In the genomic region with DNA sequence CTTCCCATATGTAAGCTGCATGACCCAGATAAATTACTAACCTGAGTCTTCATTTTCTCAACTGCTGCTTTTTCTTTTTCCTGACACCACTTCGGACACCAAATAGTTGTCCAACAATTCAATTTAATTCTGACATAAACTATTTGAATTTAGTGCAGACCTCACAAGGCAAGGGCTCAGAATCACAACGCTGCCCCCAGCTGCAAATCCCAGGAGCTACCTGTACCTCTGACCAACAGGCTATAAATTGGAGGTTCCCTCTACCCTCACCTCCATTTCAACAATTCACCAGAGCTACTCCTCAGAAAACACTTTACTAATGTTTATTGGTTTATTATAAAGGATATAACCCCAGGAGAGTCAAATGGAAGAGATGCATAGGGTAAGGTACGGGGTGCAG, we compare ENCODE assay signal across 1 cellular context.
TF ChIP-seq lines count a peak whose summit lies in the region.

No MANE protein-coding gene starts in this region.

TF ChIP-seq in GM23338, 12 proteins besides CTCF, POLR2A, EP300 and RAD21 (continued from another document):
- TF ChIP-seq, protein P1, sequence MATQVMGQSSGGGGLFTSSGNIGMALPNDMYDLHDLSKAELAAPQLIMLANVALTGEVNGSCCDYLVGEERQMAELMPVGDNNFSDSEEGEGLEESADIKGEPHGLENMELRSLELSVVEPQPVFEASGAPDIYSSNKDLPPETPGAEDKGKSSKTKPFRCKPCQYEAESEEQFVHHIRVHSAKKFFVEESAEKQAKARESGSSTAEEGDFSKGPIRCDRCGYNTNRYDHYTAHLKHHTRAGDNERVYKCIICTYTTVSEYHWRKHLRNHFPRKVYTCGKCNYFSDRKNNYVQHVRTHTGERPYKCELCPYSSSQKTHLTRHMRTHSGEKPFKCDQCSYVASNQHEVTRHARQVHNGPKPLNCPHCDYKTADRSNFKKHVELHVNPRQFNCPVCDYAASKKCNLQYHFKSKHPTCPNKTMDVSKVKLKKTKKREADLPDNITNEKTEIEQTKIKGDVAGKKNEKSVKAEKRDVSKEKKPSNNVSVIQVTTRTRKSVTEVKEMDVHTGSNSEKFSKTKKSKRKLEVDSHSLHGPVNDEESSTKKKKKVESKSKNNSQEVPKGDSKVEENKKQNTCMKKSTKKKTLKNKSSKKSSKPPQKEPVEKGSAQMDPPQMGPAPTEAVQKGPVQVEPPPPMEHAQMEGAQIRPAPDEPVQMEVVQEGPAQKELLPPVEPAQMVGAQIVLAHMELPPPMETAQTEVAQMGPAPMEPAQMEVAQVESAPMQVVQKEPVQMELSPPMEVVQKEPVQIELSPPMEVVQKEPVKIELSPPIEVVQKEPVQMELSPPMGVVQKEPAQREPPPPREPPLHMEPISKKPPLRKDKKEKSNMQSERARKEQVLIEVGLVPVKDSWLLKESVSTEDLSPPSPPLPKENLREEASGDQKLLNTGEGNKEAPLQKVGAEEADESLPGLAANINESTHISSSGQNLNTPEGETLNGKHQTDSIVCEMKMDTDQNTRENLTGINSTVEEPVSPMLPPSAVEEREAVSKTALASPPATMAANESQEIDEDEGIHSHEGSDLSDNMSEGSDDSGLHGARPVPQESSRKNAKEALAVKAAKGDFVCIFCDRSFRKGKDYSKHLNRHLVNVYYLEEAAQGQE (IDR thresholded peaks at IDR 0.05; ENCODE audit: unreplicated experiment): no peak
- TF ChIP-seq EZH2phosphoT487 (IDR thresholded peaks at IDR 0.05; ENCODE audit: unreplicated experiment) (no peak), ZNF331 (CRISPR knock-in tag; IDR thresholded peaks at IDR 0.05; ENCODE audit: low read depth) (no peak), EZH2 (IDR thresholded peaks at IDR 0.05; ENCODE audit: low read depth, unreplicated experiment) (no peak), STAT1 (IDR thresholded peaks at IDR 0.05; ENCODE audit: unreplicated experiment) (no peak), POLR2AphosphoS5 (IDR thresholded peaks at IDR 0.05; ENCODE audit: low read depth) (no peak), JUNB (IDR thresholded peaks at IDR 0.05; ENCODE audit: unreplicated experiment) (no peak), ZNF114 (CRISPR knock-in tag; IDR thresholded peaks at IDR 0.05) (no peak), CREB1 (CRISPR knock-in tag; IDR thresholded peaks at IDR 0.05; ENCODE audit: low read depth) (no peak)
- TF ChIP-seq, protein P2, sequence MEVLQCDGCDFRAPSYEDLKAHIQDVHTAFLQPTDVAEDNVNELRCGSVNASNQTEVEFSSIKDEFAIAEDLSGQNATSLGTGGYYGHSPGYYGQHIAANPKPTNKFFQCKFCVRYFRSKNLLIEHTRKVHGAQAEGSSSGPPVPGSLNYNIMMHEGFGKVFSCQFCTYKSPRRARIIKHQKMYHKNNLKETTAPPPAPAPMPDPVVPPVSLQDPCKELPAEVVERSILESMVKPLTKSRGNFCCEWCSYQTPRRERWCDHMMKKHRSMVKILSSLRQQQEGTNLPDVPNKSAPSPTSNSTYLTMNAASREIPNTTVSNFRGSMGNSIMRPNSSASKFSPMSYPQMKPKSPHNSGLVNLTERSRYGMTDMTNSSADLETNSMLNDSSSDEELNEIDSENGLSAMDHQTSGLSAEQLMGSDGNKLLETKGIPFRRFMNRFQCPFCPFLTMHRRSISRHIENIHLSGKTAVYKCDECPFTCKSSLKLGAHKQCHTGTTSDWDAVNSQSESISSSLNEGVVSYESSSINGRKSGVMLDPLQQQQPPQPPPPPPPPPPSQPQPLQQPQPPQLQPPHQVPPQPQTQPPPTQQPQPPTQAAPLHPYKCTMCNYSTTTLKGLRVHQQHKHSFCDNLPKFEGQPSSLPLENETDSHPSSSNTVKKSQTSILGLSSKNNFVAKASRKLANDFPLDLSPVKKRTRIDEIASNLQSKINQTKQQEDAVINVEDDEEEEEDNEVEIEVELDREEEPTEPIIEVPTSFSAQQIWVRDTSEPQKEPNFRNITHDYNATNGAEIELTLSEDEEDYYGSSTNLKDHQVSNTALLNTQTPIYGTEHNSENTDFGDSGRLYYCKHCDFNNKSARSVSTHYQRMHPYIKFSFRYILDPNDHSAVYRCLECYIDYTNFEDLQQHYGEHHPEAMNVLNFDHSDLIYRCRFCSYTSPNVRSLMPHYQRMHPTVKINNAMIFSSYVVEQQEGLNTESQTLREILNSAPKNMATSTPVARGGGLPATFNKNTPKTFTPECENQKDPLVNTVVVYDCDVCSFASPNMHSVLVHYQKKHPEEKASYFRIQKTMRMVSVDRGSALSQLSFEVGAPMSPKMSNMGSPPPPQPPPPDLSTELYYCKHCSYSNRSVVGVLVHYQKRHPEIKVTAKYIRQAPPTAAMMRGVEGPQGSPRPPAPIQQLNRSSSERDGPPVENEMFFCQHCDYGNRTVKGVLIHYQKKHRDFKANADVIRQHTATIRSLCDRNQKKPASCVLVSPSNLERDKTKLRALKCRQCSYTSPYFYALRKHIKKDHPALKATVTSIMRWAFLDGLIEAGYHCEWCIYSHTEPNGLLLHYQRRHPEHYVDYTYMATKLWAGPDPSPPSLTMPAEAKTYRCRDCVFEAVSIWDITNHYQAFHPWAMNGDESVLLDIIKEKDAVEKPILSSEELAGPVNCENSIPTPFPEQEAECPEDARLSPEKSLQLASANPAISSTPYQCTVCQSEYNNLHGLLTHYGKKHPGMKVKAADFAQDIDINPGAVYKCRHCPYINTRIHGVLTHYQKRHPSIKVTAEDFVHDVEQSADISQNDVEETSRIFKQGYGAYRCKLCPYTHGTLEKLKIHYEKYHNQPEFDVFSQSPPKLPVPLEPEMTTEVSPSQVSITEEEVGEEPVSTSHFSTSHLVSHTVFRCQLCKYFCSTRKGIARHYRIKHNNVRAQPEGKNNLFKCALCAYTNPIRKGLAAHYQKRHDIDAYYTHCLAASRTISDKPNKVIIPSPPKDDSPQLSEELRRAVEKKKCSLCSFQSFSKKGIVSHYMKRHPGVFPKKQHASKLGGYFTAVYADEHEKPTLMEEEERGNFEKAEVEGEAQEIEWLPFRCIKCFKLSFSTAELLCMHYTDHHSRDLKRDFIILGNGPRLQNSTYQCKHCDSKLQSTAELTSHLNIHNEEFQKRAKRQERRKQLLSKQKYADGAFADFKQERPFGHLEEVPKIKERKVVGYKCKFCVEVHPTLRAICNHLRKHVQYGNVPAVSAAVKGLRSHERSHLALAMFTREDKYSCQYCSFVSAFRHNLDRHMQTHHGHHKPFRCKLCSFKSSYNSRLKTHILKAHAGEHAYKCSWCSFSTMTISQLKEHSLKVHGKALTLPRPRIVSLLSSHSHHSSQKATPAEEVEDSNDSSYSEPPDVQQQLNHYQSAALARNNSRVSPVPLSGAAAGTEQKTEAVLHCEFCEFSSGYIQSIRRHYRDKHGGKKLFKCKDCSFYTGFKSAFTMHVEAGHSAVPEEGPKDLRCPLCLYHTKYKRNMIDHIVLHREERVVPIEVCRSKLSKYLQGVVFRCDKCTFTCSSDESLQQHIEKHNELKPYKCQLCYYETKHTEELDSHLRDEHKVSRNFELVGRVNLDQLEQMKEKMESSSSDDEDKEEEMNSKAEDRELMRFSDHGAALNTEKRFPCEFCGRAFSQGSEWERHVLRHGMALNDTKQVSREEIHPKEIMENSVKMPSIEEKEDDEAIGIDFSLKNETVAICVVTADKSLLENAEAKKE (CRISPR knock-in tag; IDR thresholded peaks at IDR 0.05): no peak
- TF ChIP-seq, protein P3, sequence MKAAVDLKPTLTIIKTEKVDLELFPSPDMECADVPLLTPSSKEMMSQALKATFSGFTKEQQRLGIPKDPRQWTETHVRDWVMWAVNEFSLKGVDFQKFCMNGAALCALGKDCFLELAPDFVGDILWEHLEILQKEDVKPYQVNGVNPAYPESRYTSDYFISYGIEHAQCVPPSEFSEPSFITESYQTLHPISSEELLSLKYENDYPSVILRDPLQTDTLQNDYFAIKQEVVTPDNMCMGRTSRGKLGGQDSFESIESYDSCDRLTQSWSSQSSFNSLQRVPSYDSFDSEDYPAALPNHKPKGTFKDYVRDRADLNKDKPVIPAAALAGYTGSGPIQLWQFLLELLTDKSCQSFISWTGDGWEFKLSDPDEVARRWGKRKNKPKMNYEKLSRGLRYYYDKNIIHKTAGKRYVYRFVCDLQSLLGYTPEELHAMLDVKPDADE (IDR thresholded peaks at IDR 0.05): no peak
TF ChIP-seq in GM23338: peak in this region for 0.
